In the genomic region with DNA sequence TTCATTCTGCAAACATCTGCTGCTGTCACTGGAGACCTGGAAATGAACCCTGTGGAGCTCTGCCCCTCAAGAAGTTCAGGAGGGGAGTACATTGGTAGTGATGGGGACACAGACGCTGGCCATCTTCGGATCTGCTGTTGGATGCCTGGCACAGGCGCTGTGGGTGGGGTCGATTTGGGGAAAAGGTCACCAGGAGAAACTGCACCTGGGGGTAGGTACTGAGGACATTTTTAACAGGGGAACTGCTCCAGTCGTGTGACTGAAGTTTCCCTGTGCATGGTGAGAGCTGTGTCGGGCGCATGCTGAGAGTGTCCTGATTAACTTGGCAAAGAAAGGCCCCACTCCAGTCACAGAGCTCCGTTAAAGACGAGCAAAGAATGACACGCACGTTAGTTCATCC, we compare ENCODE assay signal across 31 cellular contexts. TPM values are rescaled to one million over a fixed set of nuclear protein-coding genes. Genes with fewer than 3 reads are reported as not detected.
"Had no signal": no experiment of that assay in that cellular context is flagged by ENCODE, and none has a peak within 500 bp of the region (broad histone marks: within the 10 kb centered on the region; RNA-seq: fewer than 3 reads in every experiment).

No MANE protein-coding gene starts in this region.

- H3K27me3 Mint-ChIP-seq: activated CD4-positive, alpha-beta T cell treated with anti-CD3 and anti-CD28 coated beads, Interleukin-2, amount 10 ng/mL, durations not matched to agents 24 days and 14 days; activated CD8-positive, alpha-beta memory T cell treated with anti-CD3 and anti-CD28 coated beads, Interleukin-2, amount 10 ng/mL, durations not matched to agents 7 days and 5 days; activated naive CD8-positive, alpha-beta T cell treated with anti-CD3 and anti-CD28 coated beads for 36 hours; activated T-helper 17 cell treated with anti-CD3 and anti-CD28 coated beads, Interleukin-2, amount 50 U/mL, for 72 hours; T-cell had no signal

- ATAC-seq: activated CD8-positive, alpha-beta memory T cell treated with anti-CD3 and anti-CD28 coated beads, Interleukin-2, amount 10 ng/mL, durations not matched to agents 7 days and 5 days; activated T-cell treated with anti-CD3 and anti-CD28 coated beads, Interleukin-2, amount 50 U/mL, for 4 hours; activated T-helper 17 cell treated with anti-CD3 and anti-CD28 coated beads, Interleukin-2, amount 50 U/mL, for 72 hours; T-cell had no signal

- H3K27ac Mint-ChIP-seq: activated B cell treated with CpG ODN at 0.5 μM for 24 hours; activated CD4-positive, alpha-beta T cell treated with anti-CD3 and anti-CD28 coated beads, Interleukin-2, amount 10 ng/mL, durations not matched to agents 24 days and 14 days; activated CD8-positive, alpha-beta memory T cell treated with anti-CD3 and anti-CD28 coated beads, Interleukin-2, amount 10 ng/mL, durations not matched to agents 7 days and 5 days; activated naive CD4-positive, alpha-beta T cell treated with anti-CD3 and anti-CD28 coated beads for 36 hours; activated naive CD8-positive, alpha-beta T cell treated with anti-CD3 and anti-CD28 coated beads for 36 hours; activated T-helper 17 cell treated with anti-CD3 and anti-CD28 coated beads, Interleukin-2, amount 50 U/mL, for 72 hours; T-cell had no signal

- H3K27ac ChIP-seq: SK-N-MC had no signal

- H3K4me1 Mint-ChIP-seq: activated B cell treated with CpG ODN at 0.5 μM for 24 hours; activated CD4-positive, alpha-beta T cell treated with anti-CD3 and anti-CD28 coated beads, Interleukin-2, amount 10 ng/mL, durations not matched to agents 24 days and 14 days; activated naive CD8-positive, alpha-beta T cell treated with anti-CD3 and anti-CD28 coated beads for 36 hours; T-cell had no signal

- H3K4me3 Mint-ChIP-seq: activated B cell treated with CpG ODN at 0.5 μM for 24 hours; activated CD4-positive, alpha-beta T cell treated with anti-CD3 and anti-CD28 coated beads, Interleukin-2, amount 10 ng/mL, durations not matched to agents 24 days and 14 days; activated CD8-positive, alpha-beta memory T cell treated with anti-CD3 and anti-CD28 coated beads, Interleukin-2, amount 10 ng/mL, durations not matched to agents 7 days and 5 days; activated naive CD4-positive, alpha-beta T cell treated with anti-CD3 and anti-CD28 coated beads for 36 hours; activated naive CD8-positive, alpha-beta T cell treated with anti-CD3 and anti-CD28 coated beads for 36 hours; activated T-cell treated with anti-CD3 and anti-CD28 coated beads, Interleukin-2, amount 50 U/mL, for 4 hours; activated T-helper 17 cell treated with anti-CD3 and anti-CD28 coated beads, Interleukin-2, amount 50 U/mL, for 72 hours; T-cell had no signal

- H3K4me3 ChIP-seq: SK-N-MC had no signal

- H3K9me3 Mint-ChIP-seq: activated B cell treated with CpG ODN at 0.5 μM for 24 hours; activated CD4-positive, alpha-beta T cell treated with anti-CD3 and anti-CD28 coated beads, Interleukin-2, amount 10 ng/mL, durations not matched to agents 24 days and 14 days; activated naive CD4-positive, alpha-beta T cell treated with anti-CD3 and anti-CD28 coated beads for 36 hours; activated naive CD8-positive, alpha-beta T cell treated with anti-CD3 and anti-CD28 coated beads for 36 hours; activated T-cell treated with anti-CD3 and anti-CD28 coated beads, Interleukin-2, amount 50 U/mL, for 4 hours; activated T-helper 17 cell treated with anti-CD3 and anti-CD28 coated beads, Interleukin-2, amount 50 U/mL, for 72 hours; T-cell had no signal

- DNase-seq: activated B cell treated with CpG ODN at 0.5 μM for 24 hours; activated CD4-positive, alpha-beta T cell treated with anti-CD3 and anti-CD28 coated beads for 1 hour; activated CD4-positive, alpha-beta T cell treated with anti-CD3 and anti-CD28 coated beads, Interleukin-2, amount 10 ng/mL, durations not matched to agents 24 days and 14 days; activated CD4-positive, alpha-beta T cell treated with anti-CD3 and anti-CD28 coated beads, Interleukin-2, amount 50 U/mL, for 48 hours; activated CD8-positive, alpha-beta memory T cell treated with anti-CD3 and anti-CD28 coated beads, Interleukin-2, amount 10 ng/mL, durations not matched to agents 7 days and 5 days; activated gamma-delta T cell; activated naive CD4-positive, alpha-beta T cell treated with anti-CD3 and anti-CD28 coated beads for 36 hours; activated naive CD8-positive, alpha-beta T cell treated with anti-CD3 and anti-CD28 coated beads for 36 hours; activated T-cell treated with anti-CD3 and anti-CD28 coated beads, Interleukin-2, amount 50 U/mL, for 4 hours; KG1; MV-4-11; NCI-H1092 treated with DMSO at 0.1 percent for 48 hours; NCI-H1417 treated with DMSO at 0.1 percent for 48 hours; NCI-H1694; NCI-H2029; NCI-H2107; NCI-H226; NCI-H526; NCI-H82; T-cell; T-helper 2 cell; T1000 had no signal

- H3K36me3 Mint-ChIP-seq: activated CD8-positive, alpha-beta memory T cell treated with anti-CD3 and anti-CD28 coated beads, Interleukin-2, amount 10 ng/mL, durations not matched to agents 7 days and 5 days; activated naive CD8-positive, alpha-beta T cell treated with anti-CD3 and anti-CD28 coated beads for 36 hours; T-cell had no signal

RNA-seq across cellular contexts. Expression of a gene that starts 3.4 kb away (rescaled TPM):
- total RNA-seq: activated B cell treated with CpG ODN at 0.5 μM for 24 hours; activated CD4-positive, alpha-beta T cell treated with anti-CD3 and anti-CD28 coated beads, Interleukin-2, amount 10 ng/mL, durations not matched to agents 24 days and 14 days; activated CD8-positive, alpha-beta memory T cell treated with anti-CD3 and anti-CD28 coated beads, Interleukin-2, amount 10 ng/mL, durations not matched to agents 7 days and 5 days; activated naive CD4-positive, alpha-beta T cell treated with anti-CD3 and anti-CD28 coated beads for 36 hours; activated naive CD8-positive, alpha-beta T cell treated with anti-CD3 and anti-CD28 coated beads for 36 hours; activated T-cell treated with anti-CD3 and anti-CD28 coated beads, Interleukin-2, amount 50 U/mL, for 4 hours; activated T-helper 17 cell treated with anti-CD3 and anti-CD28 coated beads, Interleukin-2, amount 50 U/mL, for 72 hours; cardiac septum; LHCN-M2; MCF 10A; NCI-H460; RPMI7951 had no signal
- polyA plus RNA-seq: adipose tissue had no signal

RNA-seq across cellular contexts. Expression of a gene that starts 9.8 kb away (rescaled TPM):
- total RNA-seq: activated B cell treated with CpG ODN at 0.5 μM for 24 hours; activated CD4-positive, alpha-beta T cell treated with anti-CD3 and anti-CD28 coated beads, Interleukin-2, amount 10 ng/mL, durations not matched to agents 24 days and 14 days; activated CD8-positive, alpha-beta memory T cell treated with anti-CD3 and anti-CD28 coated beads, Interleukin-2, amount 10 ng/mL, durations not matched to agents 7 days and 5 days; activated naive CD4-positive, alpha-beta T cell treated with anti-CD3 and anti-CD28 coated beads for 36 hours; activated naive CD8-positive, alpha-beta T cell treated with anti-CD3 and anti-CD28 coated beads for 36 hours; activated T-cell treated with anti-CD3 and anti-CD28 coated beads, Interleukin-2, amount 50 U/mL, for 4 hours; activated T-helper 17 cell treated with anti-CD3 and anti-CD28 coated beads, Interleukin-2, amount 50 U/mL, for 72 hours; LHCN-M2; MCF 10A; NCI-H460; OCI-LY7; RPMI7951 had no signal

RNA-seq across cellular contexts. Expression of a gene that starts 44.6 kb away (rescaled TPM):
- total RNA-seq: activated B cell treated with CpG ODN at 0.5 μM for 24 hours; activated CD4-positive, alpha-beta T cell treated with anti-CD3 and anti-CD28 coated beads, Interleukin-2, amount 10 ng/mL, durations not matched to agents 24 days and 14 days; activated CD8-positive, alpha-beta memory T cell treated with anti-CD3 and anti-CD28 coated beads, Interleukin-2, amount 10 ng/mL, durations not matched to agents 7 days and 5 days; activated naive CD4-positive, alpha-beta T cell treated with anti-CD3 and anti-CD28 coated beads for 36 hours; activated naive CD8-positive, alpha-beta T cell treated with anti-CD3 and anti-CD28 coated beads for 36 hours; activated T-cell treated with anti-CD3 and anti-CD28 coated beads, Interleukin-2, amount 50 U/mL, for 4 hours; activated T-helper 17 cell treated with anti-CD3 and anti-CD28 coated beads, Interleukin-2, amount 50 U/mL, for 72 hours; cardiac septum; LHCN-M2; MCF 10A; NCI-H460; OCI-LY7; RPMI7951; T-cell had no signal
- polyA plus RNA-seq: adipose tissue had no signal
